Comparison of ENCODE assay signal across 10 cellular contexts in genomic region chr12:91180577-91180976, GRCh38. TPM values are rescaled to one million over a fixed set of nuclear protein-coding genes. Genes with fewer than 3 reads are reported as not detected.
DNase-seq lines count a peak whose midpoint lies in the region; ATAC-seq and TF ChIP-seq lines count a peak whose summit lies in the region.
"Had no signal": no experiment of that assay in that cellular context is flagged by ENCODE, and none has a peak within 500 bp of the region (broad histone marks: within the 10 kb centered on the region; RNA-seq: fewer than 3 reads in every experiment).

No MANE protein-coding gene starts in this region.

- H3K36me3 ChIP-seq in osteoblast (ENCODE audit: insufficient read depth, low read length): peaks cover 5% of the 10 kb centered on the region

- no peak overlapping the region for H3K4me3 Mint-ChIP-seq in glutamatergic neuron (ENCODE audit: unreplicated experiment)
- H3K4me3 Mint-ChIP-seq in T-cell: no peak overlapping the region
- H3K4me3 Mint-ChIP-seq: activated CD4-positive, alpha-beta memory T cell treated with anti-CD3 and anti-CD28 coated beads for 36 hours had no signal

- H3K27ac ChIP-seq in AG04450 (ENCODE audit: low read depth, low read length) (no peak overlapping the region), osteoblast (ENCODE audit: low read depth, low read length) (peak overlapping the region; percentile 70)

- CTCF ChIA-PET in AG04450 (lab: Charles Lee) (interaction anchor here (0.6 to 7.4 kb wide), 6 partner anchors 10 to 201 kb away, joined by 3 to 82 read pairs (median 10); no protein-coding TSS in a partner anchor), T-cell (lab: Charles Lee) (no interaction called here)

- ATAC-seq in HG02870 (IDR thresholded peaks at IDR 0.05; ENCODE audit: unreplicated experiment) (no peak), T-cell (replicated peaks in 1 of 4) (no peak)
- ATAC-seq: Panc1 had no signal

- POLR2A ChIA-PET in AG04450 (lab: Yijun Ruan, JAX): interaction anchor here (0.6 to 4.4 kb wide), 7 partner anchors 8 to 147 kb away, joined by 3 to 38 read pairs (median 3); partner anchors contain the start of gene LUM
- POLR2A ChIA-PET in T-cell (lab: Charles Lee): no interaction called here

- H3K4me3 ChIP-seq in AG04450 (ENCODE audit: low read depth, low read length) (peak overlapping the region; percentile 53), fibroblast of mammary gland (ENCODE audit: control insufficient read depth, low read depth, low read length) (peak overlapping the region; percentile 51), osteoblast (ENCODE audit: insufficient read depth, low read length) (peak overlapping the region; percentile 73)

- no peaks in the 10 kb centered on the region for H3K27me3 Mint-ChIP-seq in glutamatergic neuron (ENCODE audit: unreplicated experiment)
- peaks cover 0 to 4% of the 10 kb centered on the region in 2 donors for H3K27me3 Mint-ChIP-seq in T-cell
- H3K27me3 Mint-ChIP-seq: activated CD4-positive, alpha-beta memory T cell treated with anti-CD3 and anti-CD28 coated beads for 36 hours had no signal

- TF ChIP-seq CTCF in AG04450 (IDR thresholded peaks at IDR 0.05; ENCODE audit: low read depth, low read length) (no peak), fibroblast of mammary gland (conservative IDR thresholded peaks at IDR 0.05; ENCODE audit: control insufficient read depth, insufficient read depth, low read depth, low read length) (no peak), osteoblast (IDR thresholded peaks at IDR 0.05; ENCODE audit: extremely low read depth, low read depth, low read length) (no peak), glutamatergic neuron (IDR thresholded peaks at IDR 0.05; ENCODE audit: partially characterized antibody, unreplicated experiment) (no peak)

- H3K36me3 Mint-ChIP-seq in glutamatergic neuron (ENCODE audit: unreplicated experiment) (no peaks in the 10 kb centered on the region), T-cell (no peaks in the 10 kb centered on the region)
- H3K36me3 Mint-ChIP-seq: activated CD4-positive, alpha-beta memory T cell treated with anti-CD3 and anti-CD28 coated beads for 36 hours had no signal

- no peaks in the 10 kb centered on the region for H3K9me3 ChIP-seq in AG04450 (ENCODE audit: control insufficient read depth, insufficient read depth, low read length)
- H3K9me3 ChIP-seq in osteoblast (ENCODE audit: low read depth, low read length): no peaks in the 10 kb centered on the region

- no peak for DNase-seq in AG04450 (ENCODE audit: low read depth, low spot score)
- peak; percentile 5 for DNase-seq in MV-4-11 (lab: John Stamatoyannopoulos, UW)
- DNase-seq in fibroblast of mammary gland (ENCODE audit: low read depth): peak; percentile 94
- DNase-seq in osteoblast (ENCODE audit: insufficient read length, low spot score, missing footprints): no peak
- DNase-seq in NCI-H2196 (lab: John Stamatoyannopoulos, UW; ENCODE audit: unreplicated experiment): no peak
- no peak for DNase-seq in glutamatergic neuron
- no peak for DNase-seq in T-cell
- DNase-seq: activated CD4-positive, alpha-beta memory T cell treated with anti-CD3 and anti-CD28 coated beads for 36 hours had no signal

- H2AFZ ChIP-seq in osteoblast (ENCODE audit: low read length): peak overlapping the region; percentile 1

- H3K27me3 ChIP-seq in AG04450 (ENCODE audit: control insufficient read depth, insufficient read depth, low read length) (no peaks in the 10 kb centered on the region), osteoblast (ENCODE audit: insufficient read depth, low read length) (no peaks in the 10 kb centered on the region)

- H4K20me1 ChIP-seq in osteoblast (ENCODE audit: insufficient read depth, low read length): no peaks in the 10 kb centered on the region

- peaks cover 55% of the 10 kb centered on the region for H3K4me1 ChIP-seq in osteoblast (ENCODE audit: insufficient read depth, low read length)

- H3K79me2 ChIP-seq in osteoblast (ENCODE audit: insufficient read depth, low read length): peaks cover 40% of the 10 kb centered on the region

- H3K4me1 Mint-ChIP-seq in glutamatergic neuron (ENCODE audit: low read depth, unreplicated experiment) (no peaks in the 10 kb centered on the region), T-cell (peaks cover 0 to 3% (median 0%) of the 10 kb centered on the region in 3 donors)

- H3K4me2 ChIP-seq in osteoblast (ENCODE audit: insufficient read depth, low read length): peak overlapping the region; percentile 76

- no peaks in the 10 kb centered on the region for H3K9me3 Mint-ChIP-seq in glutamatergic neuron (ENCODE audit: unreplicated experiment)
- H3K9me3 Mint-ChIP-seq in T-cell: no peaks in the 10 kb centered on the region
- H3K9me3 Mint-ChIP-seq: activated CD4-positive, alpha-beta memory T cell treated with anti-CD3 and anti-CD28 coated beads for 36 hours had no signal

- no peak overlapping the region for H3K27ac Mint-ChIP-seq in glutamatergic neuron (ENCODE audit: unreplicated experiment)
- H3K27ac Mint-ChIP-seq in T-cell: no peak overlapping the region
- H3K27ac Mint-ChIP-seq: activated CD4-positive, alpha-beta memory T cell treated with anti-CD3 and anti-CD28 coated beads for 36 hours had no signal

RNA-seq across cellular contexts. Expression of gene DCN, which starts 2.0 kb away (rescaled TPM):
- 4,192 and 4,723 TPM in 2 replicates for polyA plus RNA-seq in AG04450 (2011; rRNA removed)
- 1,066 and 1,200 TPM in 2 replicates for polyA minus RNA-seq in AG04450 (2011; rRNA and poly(A)+ RNA removed)
- 1,107 and 1,400 TPM in 2 replicates for total RNA-seq in osteoblast
- not detected for total RNA-seq in glutamatergic neuron (ENCODE audit: unreplicated experiment)
- total RNA-seq in T-cell: 1 to 10 TPM in 3 of 5 donors, not detected in 2; 3.4 to 6.9 (median 6.8) TPM
- total RNA-seq: activated CD4-positive, alpha-beta memory T cell treated with anti-CD3 and anti-CD28 coated beads for 36 hours had no signal

Comparison
In these comparisons a context has a peak if more than half of its experiments do, and no peak if none do; other contexts are left out.
1. DNase-seq: peak in MV-4-11 (single experiment) and fibroblast of mammary gland (single experiment); none in AG04450 (single experiment), osteoblast (single experiment), NCI-H2196 (single experiment), glutamatergic neuron (single experiment) and T-cell (0 of 34).
2. RNA of gene DCN, which starts 2.0 kb away (total RNA-seq): 1,107 to 1,400 TPM in osteoblast; 3.4 to 6.9 TPM in T-cell and not detected in glutamatergic neuron (single experiment); every median in the first group is over 100 times any median in the second.
3. Peak in every context shown above with its lines, with median percentiles within 50 percentile points of each other: H3K4me3 ChIP-seq.